1 cellular context compared by ENCODE assay signal in genomic region chr22:24514241-24515024, GRCh38.
TF ChIP-seq lines count a peak whose summit lies in the region.

No MANE protein-coding gene starts in this region.

TF ChIP-seq in GM12878, 131 proteins besides CTCF, POLR2A, EP300 and RAD21 (continued from another document and continues in another):
- TF ChIP-seq, protein P1, sequence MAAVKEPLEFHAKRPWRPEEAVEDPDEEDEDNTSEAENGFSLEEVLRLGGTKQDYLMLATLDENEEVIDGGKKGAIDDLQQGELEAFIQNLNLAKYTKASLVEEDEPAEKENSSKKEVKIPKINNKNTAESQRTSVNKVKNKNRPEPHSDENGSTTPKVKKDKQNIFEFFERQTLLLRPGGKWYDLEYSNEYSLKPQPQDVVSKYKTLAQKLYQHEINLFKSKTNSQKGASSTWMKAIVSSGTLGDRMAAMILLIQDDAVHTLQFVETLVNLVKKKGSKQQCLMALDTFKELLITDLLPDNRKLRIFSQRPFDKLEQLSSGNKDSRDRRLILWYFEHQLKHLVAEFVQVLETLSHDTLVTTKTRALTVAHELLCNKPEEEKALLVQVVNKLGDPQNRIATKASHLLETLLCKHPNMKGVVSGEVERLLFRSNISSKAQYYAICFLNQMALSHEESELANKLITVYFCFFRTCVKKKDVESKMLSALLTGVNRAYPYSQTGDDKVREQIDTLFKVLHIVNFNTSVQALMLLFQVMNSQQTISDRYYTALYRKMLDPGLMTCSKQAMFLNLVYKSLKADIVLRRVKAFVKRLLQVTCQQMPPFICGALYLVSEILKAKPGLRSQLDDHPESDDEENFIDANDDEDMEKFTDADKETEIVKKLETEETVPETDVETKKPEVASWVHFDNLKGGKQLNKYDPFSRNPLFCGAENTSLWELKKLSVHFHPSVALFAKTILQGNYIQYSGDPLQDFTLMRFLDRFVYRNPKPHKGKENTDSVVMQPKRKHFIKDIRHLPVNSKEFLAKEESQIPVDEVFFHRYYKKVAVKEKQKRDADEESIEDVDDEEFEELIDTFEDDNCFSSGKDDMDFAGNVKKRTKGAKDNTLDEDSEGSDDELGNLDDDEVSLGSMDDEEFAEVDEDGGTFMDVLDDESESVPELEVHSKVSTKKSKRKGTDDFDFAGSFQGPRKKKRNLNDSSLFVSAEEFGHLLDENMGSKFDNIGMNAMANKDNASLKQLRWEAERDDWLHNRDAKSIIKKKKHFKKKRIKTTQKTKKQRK (IDR thresholded peaks at IDR 0.05; ENCODE audit: low read depth, low read length), result no peak
- TF ChIP-seq TARDBP (IDR thresholded peaks at IDR 0.05; ENCODE audit: borderline replicate concordance) (no peak), KDM1A (IDR thresholded peaks at IDR 0.05; ENCODE audit: borderline replicate concordance) (no peak), ZBTB40 (IDR thresholded peaks at IDR 0.05; ENCODE audit: borderline replicate concordance) (no peak), SMC3 (IDR thresholded peaks at IDR 0.05; ENCODE audit: borderline replicate concordance, low read length) (no peak), STAT1 (conservative IDR thresholded peaks at IDR 0.05) (no peak), IKZF2 (IDR thresholded peaks at IDR 0.05) (peak; percentile 37 to 52), NFXL1 (IDR thresholded peaks at IDR 0.05; ENCODE audit: borderline replicate concordance) (no peak), TCF3 (IDR thresholded peaks at IDR 0.05; ENCODE audit: borderline replicate concordance, insufficient read depth, low read depth, low read length) (no peak), SP1 (IDR thresholded peaks at IDR 0.05; ENCODE audit: low read depth, low read length) (no peak), RCOR1 (conservative IDR thresholded peaks at IDR 0.05; ENCODE audit: low read depth, low read length) (no peak), NR2C2 (IDR thresholded peaks at IDR 0.05; ENCODE audit: borderline replicate concordance, control insufficient read depth, insufficient read length, low read depth) (no peak), SREBF1 (IDR thresholded peaks at IDR 0.05; ENCODE audit: low read length) (no peak), JUNB (IDR thresholded peaks at IDR 0.05) (no peak), NBN (IDR thresholded peaks at IDR 0.05) (no peak), HDGF (IDR thresholded peaks at IDR 0.05) (peak; percentile 51; the same call in 1 of the 2 replicates), EED (IDR thresholded peaks at IDR 0.05; ENCODE audit: low read depth) (no peak), WRNIP1 (IDR thresholded peaks at IDR 0.05; ENCODE audit: borderline replicate concordance, low read depth, low read length) (no peak), MTA3 (IDR thresholded peaks at IDR 0.05; ENCODE audit: borderline replicate concordance, low read length) (no peak), RUNX3 (IDR thresholded peaks at IDR 0.05; ENCODE audit: low read length) (peak; percentile 68; the same call in 1 of the 2 replicates), EZH2 (IDR thresholded peaks at IDR 0.05; ENCODE audit: borderline replicate concordance, control insufficient read depth, low read depth, low read length) (no peak), MAX (IDR thresholded peaks at IDR 0.05; ENCODE audit: low read depth, low read length) (no peak), MEF2B (IDR thresholded peaks at IDR 0.05; ENCODE audit: partially characterized antibody, poor library complexity, severe bottlenecking) (peak; percentile 75), BMI1 (IDR thresholded peaks at IDR 0.05; ENCODE audit: borderline replicate concordance) (no peak), NFIC (IDR thresholded peaks at IDR 0.05; ENCODE audit: low read depth, low read length) (peak; percentile 40; the same call in 1 of the 2 replicates), YBX1 (IDR thresholded peaks at IDR 0.05) (no peak), TAF1 (IDR thresholded peaks at IDR 0.05; ENCODE audit: borderline replicate concordance, low read depth, low read length) (0 out of 2 replicates have a peak, but pooled peaks have one; percentile 33), POLR2AphosphoS5 (IDR thresholded peaks at IDR 0.05; ENCODE audit: low read length) (no peak; the same call in 1 of the 2 replicates), ASH2L (IDR thresholded peaks at IDR 0.05; ENCODE audit: borderline replicate concordance, low read depth) (no peak), ZBTB11 (CRISPR knock-in tag; IDR thresholded peaks at IDR 0.05) (no peak), PBX3 (IDR thresholded peaks at IDR 0.05; ENCODE audit: insufficient replicate concordance, low read depth, low read length) (no peak)
- TF ChIP-seq, protein P2, sequence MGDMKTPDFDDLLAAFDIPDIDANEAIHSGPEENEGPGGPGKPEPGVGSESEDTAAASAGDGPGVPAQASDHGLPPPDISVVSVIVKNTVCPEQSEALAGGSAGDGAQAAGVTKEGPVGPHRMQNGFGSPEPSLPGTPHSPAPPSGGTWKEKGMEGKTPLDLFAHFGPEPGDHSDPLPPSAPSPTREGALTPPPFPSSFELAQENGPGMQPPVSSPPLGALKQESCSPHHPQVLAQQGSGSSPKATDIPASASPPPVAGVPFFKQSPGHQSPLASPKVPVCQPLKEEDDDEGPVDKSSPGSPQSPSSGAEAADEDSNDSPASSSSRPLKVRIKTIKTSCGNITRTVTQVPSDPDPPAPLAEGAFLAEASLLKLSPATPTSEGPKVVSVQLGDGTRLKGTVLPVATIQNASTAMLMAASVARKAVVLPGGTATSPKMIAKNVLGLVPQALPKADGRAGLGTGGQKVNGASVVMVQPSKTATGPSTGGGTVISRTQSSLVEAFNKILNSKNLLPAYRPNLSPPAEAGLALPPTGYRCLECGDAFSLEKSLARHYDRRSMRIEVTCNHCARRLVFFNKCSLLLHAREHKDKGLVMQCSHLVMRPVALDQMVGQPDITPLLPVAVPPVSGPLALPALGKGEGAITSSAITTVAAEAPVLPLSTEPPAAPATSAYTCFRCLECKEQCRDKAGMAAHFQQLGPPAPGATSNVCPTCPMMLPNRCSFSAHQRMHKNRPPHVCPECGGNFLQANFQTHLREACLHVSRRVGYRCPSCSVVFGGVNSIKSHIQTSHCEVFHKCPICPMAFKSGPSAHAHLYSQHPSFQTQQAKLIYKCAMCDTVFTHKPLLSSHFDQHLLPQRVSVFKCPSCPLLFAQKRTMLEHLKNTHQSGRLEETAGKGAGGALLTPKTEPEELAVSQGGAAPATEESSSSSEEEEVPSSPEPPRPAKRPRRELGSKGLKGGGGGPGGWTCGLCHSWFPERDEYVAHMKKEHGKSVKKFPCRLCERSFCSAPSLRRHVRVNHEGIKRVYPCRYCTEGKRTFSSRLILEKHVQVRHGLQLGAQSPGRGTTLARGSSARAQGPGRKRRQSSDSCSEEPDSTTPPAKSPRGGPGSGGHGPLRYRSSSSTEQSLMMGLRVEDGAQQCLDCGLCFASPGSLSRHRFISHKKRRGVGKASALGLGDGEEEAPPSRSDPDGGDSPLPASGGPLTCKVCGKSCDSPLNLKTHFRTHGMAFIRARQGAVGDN (IDR thresholded peaks at IDR 0.05), result peak; percentile 95
- TF ChIP-seq, protein P3, sequence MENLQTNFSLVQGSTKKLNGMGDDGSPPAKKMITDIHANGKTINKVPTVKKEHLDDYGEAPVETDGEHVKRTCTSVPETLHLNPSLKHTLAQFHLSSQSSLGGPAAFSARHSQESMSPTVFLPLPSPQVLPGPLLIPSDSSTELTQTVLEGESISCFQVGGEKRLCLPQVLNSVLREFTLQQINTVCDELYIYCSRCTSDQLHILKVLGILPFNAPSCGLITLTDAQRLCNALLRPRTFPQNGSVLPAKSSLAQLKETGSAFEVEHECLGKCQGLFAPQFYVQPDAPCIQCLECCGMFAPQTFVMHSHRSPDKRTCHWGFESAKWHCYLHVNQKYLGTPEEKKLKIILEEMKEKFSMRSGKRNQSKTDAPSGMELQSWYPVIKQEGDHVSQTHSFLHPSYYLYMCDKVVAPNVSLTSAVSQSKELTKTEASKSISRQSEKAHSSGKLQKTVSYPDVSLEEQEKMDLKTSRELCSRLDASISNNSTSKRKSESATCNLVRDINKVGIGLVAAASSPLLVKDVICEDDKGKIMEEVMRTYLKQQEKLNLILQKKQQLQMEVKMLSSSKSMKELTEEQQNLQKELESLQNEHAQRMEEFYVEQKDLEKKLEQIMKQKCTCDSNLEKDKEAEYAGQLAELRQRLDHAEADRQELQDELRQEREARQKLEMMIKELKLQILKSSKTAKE (IDR thresholded peaks at IDR 0.05; ENCODE audit: low read depth, poor library complexity, severe bottlenecking), result peak; percentile 43
- TF ChIP-seq, protein P4, sequence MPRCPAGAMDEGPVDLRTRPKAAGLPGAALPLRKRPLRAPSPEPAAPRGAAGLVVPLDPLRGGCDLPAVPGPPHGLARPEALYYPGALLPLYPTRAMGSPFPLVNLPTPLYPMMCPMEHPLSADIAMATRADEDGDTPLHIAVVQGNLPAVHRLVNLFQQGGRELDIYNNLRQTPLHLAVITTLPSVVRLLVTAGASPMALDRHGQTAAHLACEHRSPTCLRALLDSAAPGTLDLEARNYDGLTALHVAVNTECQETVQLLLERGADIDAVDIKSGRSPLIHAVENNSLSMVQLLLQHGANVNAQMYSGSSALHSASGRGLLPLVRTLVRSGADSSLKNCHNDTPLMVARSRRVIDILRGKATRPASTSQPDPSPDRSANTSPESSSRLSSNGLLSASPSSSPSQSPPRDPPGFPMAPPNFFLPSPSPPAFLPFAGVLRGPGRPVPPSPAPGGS (IDR thresholded peaks at IDR 0.05; ENCODE audit: borderline replicate concordance, insufficient read depth, low read depth, low read length, poor library complexity, severe bottlenecking), result no peak
- TF ChIP-seq, protein P5, sequence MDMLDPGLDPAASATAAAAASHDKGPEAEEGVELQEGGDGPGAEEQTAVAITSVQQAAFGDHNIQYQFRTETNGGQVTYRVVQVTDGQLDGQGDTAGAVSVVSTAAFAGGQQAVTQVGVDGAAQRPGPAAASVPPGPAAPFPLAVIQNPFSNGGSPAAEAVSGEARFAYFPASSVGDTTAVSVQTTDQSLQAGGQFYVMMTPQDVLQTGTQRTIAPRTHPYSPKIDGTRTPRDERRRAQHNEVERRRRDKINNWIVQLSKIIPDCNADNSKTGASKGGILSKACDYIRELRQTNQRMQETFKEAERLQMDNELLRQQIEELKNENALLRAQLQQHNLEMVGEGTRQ (IDR thresholded peaks at IDR 0.05; ENCODE audit: borderline replicate concordance, low read depth, low read length), result no peak
